ENCODE assay signal across 20 cellular contexts in genomic region chr12:110222433-110222832, GRCh38. TPM values are rescaled to one million over a fixed set of nuclear protein-coding genes. Genes with fewer than 3 reads are reported as not detected.
DNase-seq lines count a peak whose midpoint lies in the region; ATAC-seq and TF ChIP-seq lines count a peak whose summit lies in the region.
"Had no signal": no experiment of that assay in that cellular context is flagged by ENCODE, and none has a peak within 500 bp of the region (broad histone marks: within the 10 kb centered on the region; RNA-seq: fewer than 3 reads in every experiment).

No MANE protein-coding gene starts in this region.

- no peak overlapping the region for H2BK5ac ChIP-seq in mesenchymal stem cell (ENCODE audit: low read depth, low read length, poor library complexity, severe bottlenecking)

- WGBS in SK-N-SH (ENCODE audit: low lambda C conversion rate), result 38% methylated on average over 1 of the region's 1 CpG
- WGBS in mesenchymal stem cell, result no CpG with 5 or more reads among the region's 1 CpG
- WGBS in upper lobe of left lung, 2 donors, result 69 to 76% methylated on average over 1 of the region's 1 CpG

- H3K27me3 ChIP-seq in SK-N-SH (ENCODE audit: insufficient read depth), result no peaks in the 10 kb centered on the region
- H3K27me3 ChIP-seq in mesenchymal stem cell (ENCODE audit: control insufficient read depth in 1 of 2, insufficient read depth in 1 of 2, low read length in 2 of 2), result no peaks in the 10 kb centered on the region
- H3K27me3 ChIP-seq in vagina, result no peaks in the 10 kb centered on the region
- no peaks in the 10 kb centered on the region for H3K27me3 ChIP-seq in upper lobe of left lung
- H3K27me3 ChIP-seq: BLaER1 had no signal

- DNase-seq in SK-N-SH (no peak), mesenchymal stem cell (no peak), vagina (ENCODE audit: extremely low spot score in 2 of 2) (no peak), DMS 273 (lab: John Stamatoyannopoulos, UW; ENCODE audit: unreplicated experiment) (no peak), upper lobe of left lung (no peak)
- no peak for DNase-seq in effector CD4-positive, alpha-beta T cell
- DNase-seq: 8988T; CD8-positive, alpha-beta T cell; DMS79 treated with DMSO at 0.1 percent for 48 hours; HCEC 1CT; NCI-H1048; NCI-H1436 treated with DMSO at 0.1 percent for 48 hours; NCI-H2029 treated with DMSO at 0.1 percent for 48 hours; NCI-H2171 treated with DMSO at 0.1 percent for 48 hours; NCI-H510A; SHP77 had no signal

- H3K36me3 ChIP-seq in SK-N-SH (replicated peaks in 1 of 2; ENCODE audit: control insufficient read depth in 1 of 2, insufficient read depth in 2 of 2, low read length in 1 of 2) (peaks cover 0 to 15% of the 10 kb centered on the region in 2 experiments), mesenchymal stem cell (ENCODE audit: control insufficient read depth in 1 of 2, insufficient read depth in 2 of 2, low read depth in 1 of 2, low read length in 2 of 2) (peaks cover 9% of the 10 kb centered on the region in 2 experiments), vagina (no peaks in the 10 kb centered on the region), upper lobe of left lung (peaks cover 0 to 5% (median 0%) of the 10 kb centered on the region in 4 donors)

- H2BK120ac ChIP-seq in mesenchymal stem cell (ENCODE audit: low read depth, low read length), result no peak overlapping the region

- H4K20me1 ChIP-seq in SK-N-SH (ENCODE audit: insufficient read depth), result no peaks in the 10 kb centered on the region
- H4K20me1 ChIP-seq: BLaER1 had no signal

- intact Hi-C loops in vagina (cut with DNase I), result loop anchor here (5.0 kb wide), 1 partner anchor 115 kb away; no protein-coding TSS in a partner anchor

- peaks cover 20% of the 10 kb centered on the region for H3F3A ChIP-seq in SK-N-SH (replicated peaks; ENCODE audit: insufficient read depth)

- peak overlapping the region in 3 of 5 experiments; percentile 31 to 84 (median 58) for H3K27ac Mint-ChIP-seq in brain
- H3K27ac Mint-ChIP-seq: CD8-positive, alpha-beta T cell had no signal

- no peak overlapping the region for H4K91ac ChIP-seq in mesenchymal stem cell (ENCODE audit: low read length)

- no peak for TF ChIP-seq POLR2A in vagina (IDR thresholded peaks at IDR 0.05)
- no peak for TF ChIP-seq POLR2A in upper lobe of left lung (IDR thresholded peaks at IDR 0.05)

- H3K27me3 Mint-ChIP-seq in brain, result no peaks in the 10 kb centered on the region

- H3K79me1 ChIP-seq in mesenchymal stem cell (replicated peaks; ENCODE audit: low read length, poor library complexity, severe bottlenecking), result peaks cover 2% of the 10 kb centered on the region

- no peaks in the 10 kb centered on the region for H3K9me3 Mint-ChIP-seq in brain
- H3K9me3 Mint-ChIP-seq: CD8-positive, alpha-beta T cell had no signal

- H2BK12ac ChIP-seq in mesenchymal stem cell (ENCODE audit: low read length in 2 of 2), result no peak overlapping the region

- CTCF ChIA-PET in SK-N-SH (lab: Yijun Ruan, JAX), result no interaction called here

- POLR2A ChIA-PET in SK-N-SH (lab: Yijun Ruan, JAX), result no interaction called here

- H3K27ac ChIP-seq in SK-N-SH (ENCODE audit: low read depth in 2 of 2, low read length in 1 of 2) (no peak overlapping the region; a peak in 1 of 4 replicates), mesenchymal stem cell (ENCODE audit: low read length, poor library complexity, severe bottlenecking) (no peak overlapping the region), vagina (peak overlapping the region; percentile 54), upper lobe of left lung (no peak overlapping the region)
- H3K27ac ChIP-seq: BLaER1 had no signal

- H3K4me1 ChIP-seq in SK-N-SH (ENCODE audit: control insufficient read depth in 1 of 2, insufficient read depth in 2 of 2, low read depth in 1 of 2, low read length in 1 of 2) (peaks cover 6 to 13% of the 10 kb centered on the region in 2 experiments), mesenchymal stem cell (ENCODE audit: control insufficient read depth, insufficient read depth, low read depth, low read length) (peaks cover 3% of the 10 kb centered on the region), vagina (peaks cover 29% of the 10 kb centered on the region), upper lobe of left lung (peaks cover 11 to 14% (median 13%) of the 10 kb centered on the region in 4 donors)
- H3K4me1 ChIP-seq: BLaER1 had no signal

- ATAC-seq in SK-N-SH treated with all-trans-retinoic acid at 6 μM for 48 hours (no peak), upper lobe of left lung (ENCODE audit: low FRiP score in 2 of 2) (no peak)
- ATAC-seq: CD8-positive, alpha-beta T cell; Panc1 had no signal

- H2AK5ac ChIP-seq in mesenchymal stem cell (ENCODE audit: low read length, severe bottlenecking), result no peak overlapping the region

- no peaks in the 10 kb centered on the region for H3K79me2 ChIP-seq in SK-N-SH (ENCODE audit: insufficient read depth)

- no peaks in the 10 kb centered on the region for H3K9me2 ChIP-seq in SK-N-SH

- H2BK15ac ChIP-seq in mesenchymal stem cell (ENCODE audit: low read depth, poor library complexity, severe bottlenecking), result no peak overlapping the region

- H4K8ac ChIP-seq in mesenchymal stem cell (ENCODE audit: low read length), result no peak overlapping the region

- H3K9me3 ChIP-seq in SK-N-SH (no peaks in the 10 kb centered on the region), mesenchymal stem cell (ENCODE audit: control insufficient read depth, low read length) (no peaks in the 10 kb centered on the region), vagina (no peaks in the 10 kb centered on the region), upper lobe of left lung (no peaks in the 10 kb centered on the region)
- H3K9me3 ChIP-seq: BLaER1 had no signal

- H3K23ac ChIP-seq in mesenchymal stem cell (ENCODE audit: low read length in 2 of 2), result no peak overlapping the region

- H3K4ac ChIP-seq in mesenchymal stem cell (ENCODE audit: low read depth in 1 of 2, low read length in 2 of 2), result no peak overlapping the region

- no peak for TF ChIP-seq CTCF in SK-N-SH (IDR thresholded peaks at IDR 0.05)
- TF ChIP-seq CTCF in brain (conservative IDR thresholded peaks at IDR 0.05), result no peak
- no peak for TF ChIP-seq CTCF in vagina (IDR thresholded peaks at IDR 0.05)
- no peak for TF ChIP-seq CTCF in upper lobe of left lung (IDR thresholded peaks at IDR 0.05)

- H3K4me2 ChIP-seq in SK-N-SH (no peak overlapping the region), mesenchymal stem cell (ENCODE audit: low read length, poor library complexity, severe bottlenecking) (no peak overlapping the region)
- H3K4me2 ChIP-seq: BLaER1 had no signal

- no peak overlapping the region for H3K4me3 Mint-ChIP-seq in brain
- H3K4me3 Mint-ChIP-seq: CD8-positive, alpha-beta T cell had no signal

- peaks cover 16% of the 10 kb centered on the region for H3K36me3 Mint-ChIP-seq in brain
- H3K36me3 Mint-ChIP-seq: CD8-positive, alpha-beta T cell had no signal

- H3K4me3 ChIP-seq in SK-N-SH (ENCODE audit: low read depth in 2 of 2, low read length in 1 of 2) (no peak overlapping the region), mesenchymal stem cell (ENCODE audit: insufficient read depth in 1 of 2, low read depth in 1 of 2, low read length in 2 of 2) (no peak overlapping the region), vagina (no peak overlapping the region), upper lobe of left lung (no peak overlapping the region)
- H3K4me3 ChIP-seq: BLaER1 had no signal

- H2AFZ ChIP-seq in SK-N-SH (ENCODE audit: low read depth) (no peak overlapping the region), mesenchymal stem cell (ENCODE audit: low read depth, low read length) (no peak overlapping the region)

- H3K9ac ChIP-seq in SK-N-SH, result no peak overlapping the region
- peak overlapping the region; percentile 13 for H3K9ac ChIP-seq in mesenchymal stem cell (ENCODE audit: low read length)
- H3K9ac ChIP-seq: BLaER1 had no signal

- no peak for TF ChIP-seq RAD21 in SK-N-SH (IDR thresholded peaks at IDR 0.05; ENCODE audit: low read length)

- TF ChIP-seq EP300 in SK-N-SH (IDR thresholded peaks at IDR 0.05; ENCODE audit: borderline replicate concordance in 1 of 2, low read depth in 1 of 2, low read length in 1 of 2), result no peak
- no peak for TF ChIP-seq EP300 in upper lobe of left lung (IDR thresholded peaks at IDR 0.05)

- no peak overlapping the region for H3K14ac ChIP-seq in mesenchymal stem cell (ENCODE audit: low read length in 2 of 2)

- no peak overlapping the region for H3K18ac ChIP-seq in mesenchymal stem cell (ENCODE audit: low read depth in 1 of 2, low read length in 2 of 2)

- H3K4me1 Mint-ChIP-seq in brain, result peaks cover 29% of the 10 kb centered on the region

TF ChIP-seq in SK-N-SH treated with all-trans-retinoic acid at 6 μM for 48 hours, 23 proteins besides CTCF, POLR2A, EP300 and RAD21:
- TF ChIP-seq ISL1 (CRISPR knock-in tag; IDR thresholded peaks at IDR 0.05), result peak; percentile 93
- no peak for TF ChIP-seq RARB (CRISPR knock-in tag; IDR thresholded peaks at IDR 0.05)

TF ChIP-seq in SK-N-SH, 30 proteins besides CTCF, POLR2A, EP300 and RAD21 (continues in another document):
- no peak for TF ChIP-seq PBX3 (IDR thresholded peaks at IDR 0.05)
- TF ChIP-seq, protein P1, sequence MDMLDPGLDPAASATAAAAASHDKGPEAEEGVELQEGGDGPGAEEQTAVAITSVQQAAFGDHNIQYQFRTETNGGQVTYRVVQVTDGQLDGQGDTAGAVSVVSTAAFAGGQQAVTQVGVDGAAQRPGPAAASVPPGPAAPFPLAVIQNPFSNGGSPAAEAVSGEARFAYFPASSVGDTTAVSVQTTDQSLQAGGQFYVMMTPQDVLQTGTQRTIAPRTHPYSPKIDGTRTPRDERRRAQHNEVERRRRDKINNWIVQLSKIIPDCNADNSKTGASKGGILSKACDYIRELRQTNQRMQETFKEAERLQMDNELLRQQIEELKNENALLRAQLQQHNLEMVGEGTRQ (IDR thresholded peaks at IDR 0.05; ENCODE audit: borderline replicate concordance, low read depth, low read length), result no peak
- no peak for TF ChIP-seq CHD2 (IDR thresholded peaks at IDR 0.05; ENCODE audit: low read length, partially characterized antibody)
- no peak for TF ChIP-seq NRF1 (IDR thresholded peaks at IDR 0.05; ENCODE audit: low read depth, low read length)
- TF ChIP-seq RXRA (IDR thresholded peaks at IDR 0.05; ENCODE audit: borderline replicate concordance, low read depth), result no peak

RNA-seq across cellular contexts. Expression of gene ATP2A2, which starts 58.6 kb away (rescaled TPM):
- polyA plus RNA-seq in SK-N-SH (2012; rRNA removed) (83.9 and 120 TPM in 2 replicates), brain (ENCODE audit: insufficient read depth, low read depth, low replicate concordance) (139 TPM)
- polyA plus RNA-seq in SK-N-SH (2012; cell fraction: cytosol; rRNA removed), result 87.4 and 103 TPM in 2 replicates
- 150 and 219 TPM in 2 replicates for polyA plus RNA-seq in SK-N-SH (2012; cell fraction: nucleus; rRNA removed)
- 155 TPM for polyA plus RNA-seq in mesenchymal stem cell (2013, experiment 1 of 2)
- polyA plus RNA-seq in mesenchymal stem cell (2013, experiment 2 of 2), result 150 TPM
- total RNA-seq in vagina (127 TPM), upper lobe of left lung (100 to 1,000 TPM in 5 of 6 donors, 10 to 100 TPM in 1; 91.7 to 166 (median 142) TPM)
